ENCODE assay signal across 8 cellular contexts in the genomic region with DNA sequence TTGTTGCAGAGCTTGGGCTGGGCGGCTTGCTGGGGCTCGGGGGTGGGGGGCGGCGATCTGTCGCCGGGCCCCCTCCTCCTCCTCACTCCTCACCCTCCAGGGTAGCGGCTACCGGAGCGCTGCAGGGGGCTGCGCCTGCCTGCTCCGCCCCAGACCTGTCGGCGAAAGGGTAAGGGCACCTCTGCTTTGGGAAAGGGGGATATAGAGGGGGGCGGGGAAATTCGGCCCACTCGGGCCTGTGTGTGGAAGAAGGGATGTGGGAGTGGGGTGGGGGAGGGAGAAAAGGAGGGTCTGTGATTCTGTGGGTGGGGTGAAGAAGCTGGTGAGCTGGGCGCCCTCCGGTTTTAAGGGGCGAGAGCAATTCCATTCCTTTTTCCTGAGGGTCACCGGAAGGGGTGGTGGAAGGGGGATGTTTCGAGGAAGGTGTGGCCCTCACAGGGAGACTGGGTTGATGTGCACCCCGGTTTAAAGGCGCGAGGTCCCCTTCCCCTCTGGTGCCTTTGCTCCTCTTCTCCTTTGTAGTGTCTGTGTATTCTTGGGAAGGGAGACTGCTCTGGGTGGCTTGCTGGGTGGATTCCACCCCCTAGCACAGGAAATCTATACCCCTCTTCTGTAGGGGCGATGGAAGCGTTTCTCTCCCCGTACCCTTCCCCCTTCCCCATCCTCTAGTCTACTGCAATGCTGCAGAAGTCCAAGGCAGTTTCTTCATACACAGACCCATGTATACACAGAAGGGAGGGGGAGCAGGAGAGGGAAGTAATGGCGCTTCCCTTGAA. TPM values are rescaled to one million over a fixed set of nuclear protein-coding genes. Genes with fewer than 3 reads are reported as not detected.
DNase-seq lines count a peak whose midpoint lies in the region; ATAC-seq and TF ChIP-seq lines count a peak whose summit lies in the region.

No MANE protein-coding gene starts in this region.

- H3K9me3 ChIP-seq in CD8-positive, alpha-beta memory T cell (ENCODE audit: low read length): no peaks in the 10 kb centered on the region

- no peaks in the 10 kb centered on the region for H3K27me3 Mint-ChIP-seq in CD8-positive, alpha-beta memory T cell
- H3K27me3 Mint-ChIP-seq in neural crest cell (ENCODE audit: low read depth): no peaks in the 10 kb centered on the region

- no peaks in the 10 kb centered on the region for H3K36me3 ChIP-seq in CD8-positive, alpha-beta memory T cell (ENCODE audit: insufficient read depth, low read length)

- POLR2A ChIA-PET in CD8-positive, alpha-beta memory T cell (lab: Charles Lee): interaction anchor here (0.6 to 1.2 kb wide), 4 partner anchors 97 to 1302 kb away, joined by 3 to 4 read pairs (median 3); partner anchors contain the start of gene NUFIP2

- H3K4me3 ChIP-seq in CD8-positive, alpha-beta memory T cell (ENCODE audit: low read length): peak overlapping the region; percentile 92
- peak overlapping the region; percentile 96 for H3K4me3 ChIP-seq in fibroblast of villous mesenchyme (ENCODE audit: low read depth, low read length)

- peak overlapping the region; percentile 59 to 97 (median 96) for H3K27ac Mint-ChIP-seq in CD8-positive, alpha-beta memory T cell
- H3K27ac Mint-ChIP-seq in neural crest cell (ENCODE audit: unreplicated experiment): peak overlapping the region; percentile 98

- TF ChIP-seq CTCF in fibroblast of villous mesenchyme (IDR thresholded peaks at IDR 0.05; ENCODE audit: insufficient read depth, low read depth, low read length): no peak
- no peak for TF ChIP-seq CTCF in neural crest cell (conservative IDR thresholded peaks at IDR 0.05)

- no peaks in the 10 kb centered on the region for H3K27me3 ChIP-seq in CD8-positive, alpha-beta memory T cell (ENCODE audit: insufficient read depth, low read length, poor library complexity, severe bottlenecking)

- CTCF ChIA-PET in CD8-positive, alpha-beta memory T cell (lab: Charles Lee): interaction anchor here (1.0 kb wide), 1 partner anchor 21 kb away, joined by 6 read pairs; no protein-coding TSS in a partner anchor

- ATAC-seq in GM21526 (IDR thresholded peaks at IDR 0.05; ENCODE audit: low FRiP score, unreplicated experiment): peak; percentile 9
- no peak for ATAC-seq in GM19395 (IDR thresholded peaks at IDR 0.05; ENCODE audit: unreplicated experiment)
- ATAC-seq in HG03520 (IDR thresholded peaks at IDR 0.05; ENCODE audit: unreplicated experiment): no peak

- peak in 2 of 5 donors; percentile 5 to 20 for DNase-seq in CD8-positive, alpha-beta memory T cell
- peak; percentile 54 for DNase-seq in NCI-H146 (lab: John Stamatoyannopoulos, UW)
- DNase-seq in activated CD8-positive, alpha-beta memory T cell treated with anti-CD3 and anti-CD28 coated beads, Interleukin-2, amount 50 U/mL, for 4 hours: peak; percentile 16
- DNase-seq in fibroblast of villous mesenchyme (ENCODE audit: low read depth): peak; percentile 57
- DNase-seq in neural crest cell (ENCODE audit: low read depth, low spot score): peak; percentile 6

- peaks cover 0 to 14% (median 3%) of the 10 kb centered on the region in 3 donors for H3K36me3 Mint-ChIP-seq in CD8-positive, alpha-beta memory T cell
- H3K36me3 Mint-ChIP-seq in neural crest cell (ENCODE audit: low read depth): no peaks in the 10 kb centered on the region

- H3K27ac ChIP-seq in CD8-positive, alpha-beta memory T cell (ENCODE audit: low read depth, low read length): peak overlapping the region; percentile 75

- peaks cover 38 to 48% (median 46%) of the 10 kb centered on the region in 3 donors for H3K4me1 Mint-ChIP-seq in CD8-positive, alpha-beta memory T cell
- peaks cover 39% of the 10 kb centered on the region for H3K4me1 Mint-ChIP-seq in neural crest cell

- no peaks in the 10 kb centered on the region for H3K9me3 Mint-ChIP-seq in CD8-positive, alpha-beta memory T cell
- no peaks in the 10 kb centered on the region for H3K9me3 Mint-ChIP-seq in neural crest cell

- H3K4me3 Mint-ChIP-seq in CD8-positive, alpha-beta memory T cell: peak overlapping the region; percentile 90 to 97 (median 95)
- peak overlapping the region; percentile 99 for H3K4me3 Mint-ChIP-seq in neural crest cell

- peaks cover 32% of the 10 kb centered on the region for H3K4me1 ChIP-seq in CD8-positive, alpha-beta memory T cell (ENCODE audit: insufficient read depth, low read length)

RNA-seq across cellular contexts. Expression of gene TAOK1, which starts 0.9 kb away (rescaled TPM):
- 10 to 100 TPM; 41.9 to 42.1 TPM for total RNA-seq in CD8-positive, alpha-beta memory T cell
- 3.8 TPM for polyA plus RNA-seq in CD8-positive, alpha-beta memory T cell
- 64.1 and 70.4 TPM in 2 replicates for total RNA-seq in fibroblast of villous mesenchyme
- total RNA-seq in neural crest cell: 80.9 and 81.9 TPM in 2 replicates
